ENCODE assay signal across 7 cellular contexts in the genomic region with DNA sequence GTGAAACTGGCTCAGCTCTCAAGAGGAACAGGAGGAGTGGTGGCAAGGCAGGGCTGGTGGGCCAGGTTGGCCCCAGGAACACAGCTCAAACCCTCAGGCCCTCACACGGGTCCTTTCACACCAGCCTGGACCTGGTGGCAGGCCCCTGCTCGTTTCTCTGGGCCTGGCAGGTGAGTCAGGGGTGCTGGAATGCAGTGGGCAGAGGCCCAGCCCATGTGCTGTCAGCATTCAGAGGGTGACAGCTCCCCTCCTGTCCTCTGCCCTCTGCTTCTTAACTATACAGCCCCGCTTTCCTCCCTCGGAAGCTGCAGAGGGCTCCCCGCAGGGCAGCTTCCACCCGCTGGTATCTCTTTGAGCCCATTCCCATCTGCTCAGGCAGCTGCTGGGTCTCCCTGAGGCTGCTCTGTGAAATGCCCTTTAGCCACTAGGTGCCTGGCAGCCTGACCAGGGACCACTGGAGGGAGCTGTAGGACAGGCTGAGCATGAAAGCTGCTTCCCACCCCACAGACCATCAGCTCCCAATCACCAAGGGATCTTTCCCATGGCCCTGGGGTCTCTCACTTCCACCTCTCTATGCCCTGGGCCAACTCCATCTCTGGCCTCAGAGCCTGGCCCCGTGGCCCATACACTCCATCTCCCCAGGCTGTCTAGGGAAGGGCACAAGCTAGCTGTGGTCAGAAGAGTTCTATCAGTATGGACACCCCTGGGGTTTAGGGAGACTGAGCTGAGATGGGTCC. TPM values are rescaled to one million over a fixed set of nuclear protein-coding genes. Genes with fewer than 3 reads are reported as not detected.
A peak's percentile ranks its signal among the peaks of the same experiment; 100 is the strongest.
DNase-seq lines count a peak whose midpoint lies in the region; ATAC-seq and TF ChIP-seq lines count a peak whose summit lies in the region.

No MANE protein-coding gene starts in this region.

- no peaks in the 10 kb centered on the region for H3K9me3 Mint-ChIP-seq in naive thymus-derived CD8-positive, alpha-beta T cell

- no peaks in the 10 kb centered on the region for H3K9me2 ChIP-seq in OCI-LY7 (ENCODE audit: insufficient read depth, low read length)

- peaks cover 0 to 3% (median 0%) of the 10 kb centered on the region in 3 donors for H3K36me3 Mint-ChIP-seq in naive thymus-derived CD8-positive, alpha-beta T cell

- H3K4me2 ChIP-seq in OCI-LY7 (ENCODE audit: low read length) = no peak overlapping the region

- H3K4me1 ChIP-seq in OCI-LY7 (ENCODE audit: insufficient read depth, low read length, poor library complexity, severe bottlenecking) (peaks cover 14% of the 10 kb centered on the region), esophagus muscularis mucosa (peaks cover 17 to 39% (median 26%) of the 10 kb centered on the region in 4 donors)

- WGBS in esophagus muscularis mucosa = 10% methylated on average over 6 of the region's 7 CpGs

- peak; percentile 82 for DNase-seq in HT1080 (ENCODE audit: low read depth)
- peak; percentile 81 for DNase-seq in OCI-LY7 (ENCODE audit: low spot score)
- DNase-seq in activated T-cell treated with anti-CD3 and anti-CD28 coated beads for 48 hours (ENCODE audit: low read depth) = peak; percentile 49
- no peak for DNase-seq in esophagus muscularis mucosa (ENCODE audit: extremely low spot score)
- peak; percentile 30 to 81 (median 52) for DNase-seq in naive thymus-derived CD8-positive, alpha-beta T cell
- DNase-seq in stimulated activated naive CD4-positive, alpha-beta T cell treated with Interleukin-2 at 50 U/mL for 16 hours (lab: John Stamatoyannopoulos, UW) = peak; percentile 50

- H3K27me3 Mint-ChIP-seq in naive thymus-derived CD8-positive, alpha-beta T cell = no peaks in the 10 kb centered on the region

- no peaks in the 10 kb centered on the region for H3K27me3 ChIP-seq in esophagus muscularis mucosa

- no peak for ATAC-seq in naive thymus-derived CD8-positive, alpha-beta T cell

- H3K36me3 ChIP-seq in OCI-LY7 (ENCODE audit: insufficient read depth, low read length) (no peaks in the 10 kb centered on the region), esophagus muscularis mucosa (no peaks in the 10 kb centered on the region)

- no peak overlapping the region for H2AFZ ChIP-seq in OCI-LY7 (ENCODE audit: low read length)

- H4K20me1 ChIP-seq in OCI-LY7 (ENCODE audit: insufficient read depth, low read length) = no peaks in the 10 kb centered on the region

- H3K4me1 Mint-ChIP-seq in naive thymus-derived CD8-positive, alpha-beta T cell = peaks cover 6 to 33% (median 16%) of the 10 kb centered on the region in 4 donors

- H3K79me2 ChIP-seq in OCI-LY7 (ENCODE audit: insufficient read depth, low read depth, low read length) = no peaks in the 10 kb centered on the region

- H3K27ac ChIP-seq in OCI-LY7 (ENCODE audit: low read depth, low read length, poor library complexity, severe bottlenecking) = no peak overlapping the region
- no peak overlapping the region for H3K27ac ChIP-seq in esophagus muscularis mucosa (replicated peaks in 1 of 4)

- no peak overlapping the region for H3K4me3 Mint-ChIP-seq in naive thymus-derived CD8-positive, alpha-beta T cell

- TF ChIP-seq EP300 in esophagus muscularis mucosa (IDR thresholded peaks at IDR 0.05) = no peak

- peak overlapping the region in 4 of 10 donors; percentile 34 to 71 (median 53) for H3K27ac Mint-ChIP-seq in naive thymus-derived CD8-positive, alpha-beta T cell

- POLR2A ChIA-PET in OCI-LY7 (lab: Charles Lee) = interaction anchor here (0.5 to 1.2 kb wide), 5 partner anchors 15 to 359 kb away, joined by 3 to 4 read pairs (median 3); a partner anchor contains a TSS
- POLR2A ChIA-PET in naive thymus-derived CD8-positive, alpha-beta T cell (lab: Charles Lee) = interaction anchor here (0.6 to 2.2 kb wide), 6 partner anchors 12 to 240 kb away, joined by 3 to 21 read pairs (median 4); a partner anchor contains a TSS

- no peak for TF ChIP-seq POLR2A in esophagus muscularis mucosa (IDR thresholded peaks at IDR 0.05; ENCODE audit: low read depth)

- intact Hi-C loops in OCI-LY7 (cut with micrococcal nuclease; ENCODE audit: unreplicated experiment) = loop anchor here (1.0 to 10.0 kb wide), 2 partner anchors 295 to 452 kb away; no protein-coding TSS in a partner anchor
- intact Hi-C loops in esophagus muscularis mucosa (cut with DNase I) = loop anchor here (2.0 kb wide), 1 partner anchor 294 kb away; no protein-coding TSS in a partner anchor

- H3K4me3 ChIP-seq in OCI-LY7 (ENCODE audit: low read depth, low read length, poor library complexity, severe bottlenecking) (no peak overlapping the region), esophagus muscularis mucosa (no peak overlapping the region)

- CTCF ChIA-PET in OCI-LY7 (lab: Charles Lee; ENCODE audit: unreplicated experiment) = interaction anchor here (0.8 to 1.3 kb wide), 8 partner anchors 110 to 425 kb away, joined by 3 to 5 read pairs (median 3); a partner anchor contains a TSS

- no peaks in the 10 kb centered on the region for H3K9me3 ChIP-seq in OCI-LY7 (ENCODE audit: low read length)
- peaks cover 0 to 3% (median 0%) of the 10 kb centered on the region in 4 donors for H3K9me3 ChIP-seq in esophagus muscularis mucosa

- no TSS peak for BruUV-seq in OCI-LY7 (replicated peaks; lab: Mats Ljungman, UMichigan)

- TF ChIP-seq CTCF in GM12874 (IDR thresholded peaks at IDR 0.05; ENCODE audit: insufficient read depth, low read depth, low read length) = peak; percentile 94
- peak; percentile 89 for TF ChIP-seq CTCF in OCI-LY7 (conservative IDR thresholded peaks at IDR 0.05; ENCODE audit: low read length)
- peak; percentile 79 to 89 (median 87) for TF ChIP-seq CTCF in esophagus muscularis mucosa (IDR thresholded peaks at IDR 0.05)

RNA-seq across cellular contexts. Expression of a gene that starts 24.8 kb away (rescaled TPM):
- 2.9 and 3.4 TPM in 2 replicates for total RNA-seq in HT1080 (2014; rRNA removed; shearing (Covaris generic))
- 2.7 TPM in 2 replicates for polyA plus RNA-seq in HT1080 (2015; cell fraction: cytosol; rRNA removed)
- 1.6 and 2.6 TPM in 2 replicates for polyA plus RNA-seq in HT1080 (2015; cell fraction: nucleus; rRNA removed)
- total RNA-seq in OCI-LY7 (2014; rRNA removed; shearing (Covaris generic)) = 2.3 and 5.7 TPM in 2 replicates
- 2.5 and 3.2 TPM in 2 replicates for total RNA-seq in OCI-LY7 (2022)
- 10 to 100 TPM in 2 of 4 donors, 1 to 10 TPM in 2; 4.6 to 15.4 (median 10.2) TPM for total RNA-seq in esophagus muscularis mucosa
- total RNA-seq in naive thymus-derived CD8-positive, alpha-beta T cell = 1 to 10 TPM; 8.1 to 9.7 TPM
- 1 to 10 TPM; 1.1 to 2.6 (median 1.4) TPM for polyA plus RNA-seq in naive thymus-derived CD8-positive, alpha-beta T cell

RNA-seq across cellular contexts. Expression of a gene that starts 33.1 kb away (rescaled TPM):
- total RNA-seq in HT1080 (2014; rRNA removed; shearing (Covaris generic)) = not detected in 2 replicates
- polyA plus RNA-seq in HT1080 (2015; cell fraction: cytosol; rRNA removed) = 0.01 TPM in 1 of 2 replicates, not detected in the other
- 0.10 TPM in 1 of 2 replicates, not detected in the other for polyA plus RNA-seq in HT1080 (2015; cell fraction: nucleus; rRNA removed)
- total RNA-seq in OCI-LY7 (2014; rRNA removed; shearing (Covaris generic)) = not detected in 2 replicates
- total RNA-seq in OCI-LY7 (2022) = not detected in 2 replicates
- total RNA-seq in esophagus muscularis mucosa = 1 to 10 TPM in 1 of 4 donors, under 1 TPM in 3; 0.33 to 1.7 (median 0.61) TPM
- not detected for total RNA-seq in naive thymus-derived CD8-positive, alpha-beta T cell
- polyA plus RNA-seq in naive thymus-derived CD8-positive, alpha-beta T cell = 1 to 10 TPM in 1 of 3 donors, under 1 TPM in 2; 0.35 to 3.7 (median 0.40) TPM

RNA-seq across cellular contexts. Expression of a gene that starts 33.3 kb away (rescaled TPM):
- 0.06 and 0.30 TPM in 2 replicates for total RNA-seq in HT1080 (2014; rRNA removed; shearing (Covaris generic))
- 0.08 TPM in 2 replicates for polyA plus RNA-seq in HT1080 (2015; cell fraction: cytosol; rRNA removed)
- 1.3 TPM in 1 of 2 replicates, not detected in the other for polyA plus RNA-seq in HT1080 (2015; cell fraction: nucleus; rRNA removed)
- total RNA-seq in OCI-LY7 (2014; rRNA removed; shearing (Covaris generic)) = not detected in 2 replicates
- not detected in 2 replicates for total RNA-seq in OCI-LY7 (2022)
- total RNA-seq in esophagus muscularis mucosa = under 1 TPM in 2 of 4 donors, not detected in 2; 0.13 to 0.52 TPM
- total RNA-seq in naive thymus-derived CD8-positive, alpha-beta T cell = under 1 TPM; 0.77 to 0.81 TPM
- polyA plus RNA-seq in naive thymus-derived CD8-positive, alpha-beta T cell = under 1 TPM in 1 of 3 donors, not detected in 2; 0.26 TPM

RNA-seq across cellular contexts. Expression of a gene that starts 48.8 kb away (rescaled TPM):
- not detected in 2 replicates for total RNA-seq in HT1080 (2014; rRNA removed; shearing (Covaris generic))
- polyA plus RNA-seq in HT1080 (2015; cell fraction: cytosol; rRNA removed) = not detected in 2 replicates
- not detected in 2 replicates for polyA plus RNA-seq in HT1080 (2015; cell fraction: nucleus; rRNA removed)
- total RNA-seq in OCI-LY7 (2014; rRNA removed; shearing (Covaris generic)) = not detected in 2 replicates
- not detected in 2 replicates for total RNA-seq in OCI-LY7 (2022)
- total RNA-seq in esophagus muscularis mucosa = under 1 TPM in 2 of 4 donors, not detected in 2; 0.42 to 0.52 TPM
- total RNA-seq in naive thymus-derived CD8-positive, alpha-beta T cell = not detected
- not detected for polyA plus RNA-seq in naive thymus-derived CD8-positive, alpha-beta T cell

RNA-seq across cellular contexts. Expression of a gene that starts 49.0 kb away (rescaled TPM):
- total RNA-seq in HT1080 (2014; rRNA removed; shearing (Covaris generic)) = under 0.01 and 0.03 TPM in 2 replicates
- polyA plus RNA-seq in HT1080 (2015; cell fraction: cytosol; rRNA removed) = 0.02 and 0.08 TPM in 2 replicates
- polyA plus RNA-seq in HT1080 (2015; cell fraction: nucleus; rRNA removed) = 0.04 and 0.10 TPM in 2 replicates
- total RNA-seq in OCI-LY7 (2014; rRNA removed; shearing (Covaris generic)) = 0.03 and 0.05 TPM in 2 replicates
- total RNA-seq in OCI-LY7 (2022) (0.06 TPM in 1 of 2 replicates, not detected in the other), esophagus muscularis mucosa (under 1 TPM; under 0.01 to 0.86 (median 0.10) TPM)
- not detected for total RNA-seq in naive thymus-derived CD8-positive, alpha-beta T cell
- not detected for polyA plus RNA-seq in naive thymus-derived CD8-positive, alpha-beta T cell
